Comparison of ENCODE assay signal across 9 cellular contexts in genomic region chr1:151613275-151613867, GRCh38. TPM values are rescaled to one million over a fixed set of nuclear protein-coding genes. Genes with fewer than 3 reads are reported as not detected.
DNase-seq lines count a peak whose midpoint lies in the region; ATAC-seq and TF ChIP-seq lines count a peak whose summit lies in the region.
"Had no signal": no experiment of that assay in that cellular context is flagged by ENCODE, and none has a peak within 500 bp of the region (broad histone marks: within the 10 kb centered on the region; RNA-seq: fewer than 3 reads in every experiment).

No MANE protein-coding gene starts in this region.

- H3K9me2 ChIP-seq in neural cell (ENCODE audit: insufficient read depth, low read length): no peaks in the 10 kb centered on the region

- no peak for TF ChIP-seq RAD21 in neural cell (conservative IDR thresholded peaks at IDR 0.05)

- no peaks in the 10 kb centered on the region for H3K9me3 Mint-ChIP-seq in CD4-positive, alpha-beta T cell
- no peaks in the 10 kb centered on the region for H3K9me3 Mint-ChIP-seq in dendritic cell treated with granulocyte-macrophage colony-stimulating factor and Interleukin-4, amounts not matched to agents 40 ng/mL and 50 ng/mL, for 4 days

- no peak overlapping the region for H3K27ac ChIP-seq in CD4-positive, alpha-beta T cell (ENCODE audit: low read depth, low read length)
- peak overlapping the region; percentile 86 for H3K27ac ChIP-seq in neural cell (ENCODE audit: low read length)
- H3K27ac ChIP-seq: epithelial cell of prostate had no signal

- peaks cover 20% of the 10 kb centered on the region for H3K36me3 Mint-ChIP-seq in CD4-positive, alpha-beta T cell (ENCODE audit: low read depth)
- H3K36me3 Mint-ChIP-seq in dendritic cell treated with granulocyte-macrophage colony-stimulating factor and Interleukin-4, amounts not matched to agents 40 ng/mL and 50 ng/mL, for 4 days (ENCODE audit: low read depth): peaks cover 30% of the 10 kb centered on the region

- no peaks in the 10 kb centered on the region for H4K20me1 ChIP-seq in neural cell (ENCODE audit: insufficient read depth)

- H3K27me3 ChIP-seq in CD4-positive, alpha-beta T cell (ENCODE audit: control insufficient read depth, insufficient read depth, low read length): no peaks in the 10 kb centered on the region
- H3K27me3 ChIP-seq in neural cell (ENCODE audit: insufficient read depth, low read depth, low read length): no peaks in the 10 kb centered on the region

- no peak for ATAC-seq in CD4-positive, alpha-beta T cell (ENCODE audit: poor library complexity)
- ATAC-seq in HG03139 (IDR thresholded peaks at IDR 0.05; ENCODE audit: unreplicated experiment): no peak

- peaks cover 54% of the 10 kb centered on the region for H3K79me2 ChIP-seq in neural cell (replicated peaks; ENCODE audit: insufficient read depth, low read length)

- peak overlapping the region; percentile 90 for H3K27ac Mint-ChIP-seq in CD4-positive, alpha-beta T cell
- H3K27ac Mint-ChIP-seq in dendritic cell treated with granulocyte-macrophage colony-stimulating factor and Interleukin-4, amounts not matched to agents 40 ng/mL and 50 ng/mL, for 4 days: peak overlapping the region; percentile 92

- no peak overlapping the region for H2AFZ ChIP-seq in neural cell (ENCODE audit: low read depth, low read length)

- peak overlapping the region; percentile 97 for H3K4me3 ChIP-seq in neural cell (ENCODE audit: low read length)

- in situ Hi-C loops in GM13976 (cut with MboI; ENCODE audit: low sequenced_read_pairs, unreplicated experiment): no loop called here

- POLR2A ChIA-PET in CD4-positive, alpha-beta T cell (lab: Charles Lee): no interaction called here

- TF ChIP-seq EP300 in neural cell (conservative IDR thresholded peaks at IDR 0.05; ENCODE audit: poor library complexity, severe bottlenecking): no peak

- H3K36me3 ChIP-seq in neural cell (ENCODE audit: insufficient read depth, low read length): no peaks in the 10 kb centered on the region

- no peaks in the 10 kb centered on the region for H3K9me3 ChIP-seq in CD4-positive, alpha-beta T cell (ENCODE audit: control insufficient read depth, low read length)
- no peaks in the 10 kb centered on the region for H3K9me3 ChIP-seq in neural cell (ENCODE audit: low read length)

- H3K4me1 Mint-ChIP-seq in CD4-positive, alpha-beta T cell (ENCODE audit: low read depth): peaks cover 54% of the 10 kb centered on the region
- H3K4me1 Mint-ChIP-seq in dendritic cell treated with granulocyte-macrophage colony-stimulating factor and Interleukin-4, amounts not matched to agents 40 ng/mL and 50 ng/mL, for 4 days (ENCODE audit: low read depth): peaks cover 38% of the 10 kb centered on the region

- CTCF ChIA-PET in CD4-positive, alpha-beta T cell (lab: Charles Lee): no interaction called here

- intact Hi-C loops in CD4-positive, alpha-beta T cell (cut with DNase I, micrococcal nuclease): no loop called here
- intact Hi-C loops in dendritic cell treated with granulocyte-macrophage colony-stimulating factor and Interleukin-4, amounts not matched to agents 40 ng/mL and 50 ng/mL, for 4 days (cut with micrococcal nuclease): loop anchor here (2.0 to 10.0 kb wide), 2 partner anchors 51 to 73 kb away; partner anchors contain the start of gene TUFT1

- peak overlapping the region; percentile 99 for H3K4me3 Mint-ChIP-seq in CD4-positive, alpha-beta T cell
- H3K4me3 Mint-ChIP-seq in dendritic cell treated with granulocyte-macrophage colony-stimulating factor and Interleukin-4, amounts not matched to agents 40 ng/mL and 50 ng/mL, for 4 days: peak overlapping the region; percentile 97

- peak overlapping the region; percentile 98 for H3K9ac ChIP-seq in neural cell (ENCODE audit: low read length)

- peak overlapping the region; percentile 70 for H3K4me2 ChIP-seq in neural cell (ENCODE audit: low read length)

- no peak for TF ChIP-seq CTCF in CD4-positive, alpha-beta T cell (IDR thresholded peaks at IDR 0.05)
- no peak for TF ChIP-seq CTCF in neural cell (IDR thresholded peaks at IDR 0.05; ENCODE audit: poor library complexity, severe bottlenecking)
- no peak for TF ChIP-seq CTCF in GM13976 (IDR thresholded peaks at IDR 0.05; ENCODE audit: borderline replicate concordance, control extremely low read depth, extremely low read depth, insufficient read depth, missing control alignments)

- DNase-seq in CD4-positive, alpha-beta T cell: no peak
- DNase-seq in NCI-H2227 treated with DMSO at 0.1 percent for 48 hours (lab: John Stamatoyannopoulos, UW): peak; percentile 28
- DNase-seq in OCI-M2 (lab: John Stamatoyannopoulos, UW; ENCODE audit: unreplicated experiment): no peak
- DNase-seq in NCI-H1092 treated with DMSO at 0.1 percent for 48 hours (lab: John Stamatoyannopoulos, UW): no peak
- no peak for DNase-seq in GM13976 (ENCODE audit: low spot score)

- no peaks in the 10 kb centered on the region for H3F3A ChIP-seq in neural cell (ENCODE audit: insufficient read depth, low read length, poor library complexity, severe bottlenecking)

- H3K27me3 Mint-ChIP-seq in CD4-positive, alpha-beta T cell: peaks cover 1% of the 10 kb centered on the region
- no peaks in the 10 kb centered on the region for H3K27me3 Mint-ChIP-seq in dendritic cell treated with granulocyte-macrophage colony-stimulating factor and Interleukin-4, amounts not matched to agents 40 ng/mL and 50 ng/mL, for 4 days

TF ChIP-seq in neural cell, 6 proteins besides CTCF, POLR2A, EP300 and RAD21:
- TF ChIP-seq EZH2 (IDR thresholded peaks at IDR 0.05; ENCODE audit: borderline replicate concordance, insufficient read depth, low read length, poor library complexity, severe bottlenecking) (no peak), SMC3 (conservative IDR thresholded peaks at IDR 0.05; ENCODE audit: poor library complexity) (peak; percentile 20), TAF1 (IDR thresholded peaks at IDR 0.05; ENCODE audit: low read depth) (peak; percentile 57)

RNA-seq across cellular contexts. Expression of gene SNX27, which starts 1.5 kb away (rescaled TPM):
- total RNA-seq in CD4-positive, alpha-beta T cell: 10 to 100 TPM; 13.2 to 13.3 TPM
- 30.2 and 32.4 TPM in 2 replicates for polyA plus RNA-seq in neural cell
- 65.5 and 81.4 TPM in 2 replicates for polyA minus RNA-seq in neural cell
